In the genomic region with DNA sequence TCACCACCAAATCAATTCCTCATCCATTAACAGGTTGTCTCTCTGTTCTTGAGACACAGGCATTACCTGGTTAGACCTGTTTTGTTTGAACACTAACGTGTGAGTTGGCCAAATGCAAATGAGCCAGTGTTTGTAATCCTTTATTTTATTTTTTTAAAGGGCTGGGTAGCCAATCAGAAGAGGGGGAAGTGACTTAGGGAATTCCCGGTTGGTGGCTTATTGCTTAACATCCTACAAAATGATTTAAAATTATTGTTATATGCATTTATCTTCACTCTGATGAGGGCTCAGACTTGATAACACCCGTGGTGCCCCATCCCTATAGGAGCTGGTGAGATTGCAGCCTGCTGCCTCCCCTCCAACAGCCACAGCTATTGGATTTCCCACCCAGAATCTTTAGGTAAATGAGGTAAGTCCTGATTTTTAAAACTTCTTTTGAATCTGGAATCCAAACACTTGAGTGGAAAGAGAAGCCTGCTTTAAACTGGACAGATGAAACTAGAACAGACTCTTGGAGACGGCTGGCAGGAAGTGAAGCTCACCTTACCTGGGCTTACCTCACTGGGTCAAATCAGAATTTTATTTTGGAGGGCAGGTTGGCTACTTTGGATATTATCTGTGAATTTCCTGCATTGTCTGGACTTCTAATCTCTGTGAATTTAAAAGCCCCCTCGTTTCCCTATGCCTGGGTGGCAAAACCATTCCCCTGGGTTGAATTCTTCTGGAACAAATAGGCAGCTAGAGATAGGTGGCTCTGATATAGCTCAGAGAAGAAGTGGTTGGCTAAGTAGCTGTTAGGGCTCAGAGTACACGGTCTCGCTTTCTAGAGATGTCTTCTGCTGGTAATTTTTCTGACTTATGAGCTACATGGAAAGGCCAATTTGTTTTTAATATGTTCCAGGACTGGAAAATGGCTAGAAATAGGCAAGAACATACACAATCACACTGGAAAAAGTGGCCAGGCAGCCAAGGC, we compare ENCODE assay signal across 15 cellular contexts. TPM values are rescaled to one million over a fixed set of nuclear protein-coding genes. Genes with fewer than 3 reads are reported as not detected.
DNase-seq lines count a peak whose midpoint lies in the region; ATAC-seq, FAIRE-seq and TF ChIP-seq lines count a peak whose summit lies in the region.
"Had no signal": no experiment of that assay in that cellular context is flagged by ENCODE, and none has a peak within 500 bp of the region (broad histone marks: within the 10 kb centered on the region; RNA-seq: fewer than 3 reads in every experiment).

TSS of gene EHF (plus strand) at position 274 of the 973 bp plus-strand sequence. CDS start 21,538 bp downstream, outside the sequence.

- H3K9me3 ChIP-seq in astrocyte (ENCODE audit: insufficient read depth, low read depth, low read length) = no peaks in the 10 kb centered on the region
- H3K9me3 ChIP-seq in small intestine (ENCODE audit: control insufficient read depth, low read depth) = no peaks in the 10 kb centered on the region
- H3K9me3 ChIP-seq: adrenal gland; BLaER1 treated with 17β-estradiol and CSF1 and Interleukin-3, amounts not matched to agents 10 nM and 100 nM; sigmoid colon had no signal

- H3K4me1 Mint-ChIP-seq in GM23338 = peaks cover 1% of the 10 kb centered on the region; the same call in 2 of the 3 replicates
- peaks cover 9% of the 10 kb centered on the region for H3K4me1 Mint-ChIP-seq in astrocyte (ENCODE audit: low read depth, unreplicated experiment)
- peaks cover 13% of the 10 kb centered on the region for H3K4me1 Mint-ChIP-seq in stimulated activated effector memory CD8-positive, alpha-beta T cell treated with anti-CD3 and anti-CD28 coated beads, Interleukin-12 subunit alpha, Interleukin-12 subunit beta, amount 100 ng/mL, for 72 hours
- peaks cover 7 to 17% of the 10 kb centered on the region in 2 donors for H3K4me1 Mint-ChIP-seq in effector memory CD8-positive, alpha-beta T cell (ENCODE audit: low read depth in 2 of 2)

- no peak within 1 kb of the TSS for H3K4me3 Mint-ChIP-seq in GM23338
- H3K4me3 Mint-ChIP-seq in astrocyte (ENCODE audit: unreplicated experiment) = no peak within 1 kb of the TSS
- no peak within 1 kb of the TSS for H3K4me3 Mint-ChIP-seq in stimulated activated effector memory CD8-positive, alpha-beta T cell treated with anti-CD3 and anti-CD28 coated beads, Interleukin-12 subunit alpha, Interleukin-12 subunit beta, amount 100 ng/mL, for 72 hours
- no peak within 1 kb of the TSS for H3K4me3 Mint-ChIP-seq in effector memory CD8-positive, alpha-beta T cell
- H3K4me3 Mint-ChIP-seq: activated B cell treated with CpG ODN at 0.5 μM for 24 hours had no signal

- intact Hi-C loops in left colon (cut with DNase I, micrococcal nuclease) = no loop called here

- 9 to 41% (median 28%) methylated on average over 7 of the region's 7 CpGs for WGBS in small intestine, 3 donors

- H3K36me3 Mint-ChIP-seq in GM23338 (ENCODE audit: low read depth) (no peaks in the 10 kb centered on the region), astrocyte (ENCODE audit: low read depth, unreplicated experiment) (no peaks in the 10 kb centered on the region)
- no peaks in the 10 kb centered on the region for H3K36me3 Mint-ChIP-seq in stimulated activated effector memory CD8-positive, alpha-beta T cell treated with anti-CD3 and anti-CD28 coated beads, Interleukin-12 subunit alpha, Interleukin-12 subunit beta, amount 100 ng/mL, for 72 hours
- H3K36me3 Mint-ChIP-seq in effector memory CD8-positive, alpha-beta T cell (ENCODE audit: insufficient read depth) = peaks cover 4% of the 10 kb centered on the region

- H4K20me1 ChIP-seq in GM23338 (replicated peaks; ENCODE audit: insufficient read depth) = no peaks in the 10 kb centered on the region
- H4K20me1 ChIP-seq in astrocyte (ENCODE audit: insufficient read depth, low read length) = no peaks in the 10 kb centered on the region
- H4K20me1 ChIP-seq: BLaER1 treated with 17β-estradiol and CSF1 and Interleukin-3, amounts not matched to agents 10 nM and 100 nM had no signal

- no peaks in the 10 kb centered on the region for H3F3A ChIP-seq in GM23338 (replicated peaks; ENCODE audit: low read depth)

- FAIRE-seq in astrocyte (lab: Jason Lieb, UNC) (no peak), small intestine (lab: Jason Lieb, UNC) (no peak)

- no peak within 1 kb of the TSS for H3K9ac ChIP-seq in astrocyte (ENCODE audit: low read length)
- H3K9ac ChIP-seq: BLaER1 treated with 17β-estradiol and CSF1 and Interleukin-3, amounts not matched to agents 10 nM and 100 nM had no signal

- H3K4me3 ChIP-seq in GM23338 = no peak within 1 kb of the TSS
- H3K4me3 ChIP-seq in astrocyte (ENCODE audit: insufficient read depth, low read depth, low read length) = no peak within 1 kb of the TSS
- H3K4me3 ChIP-seq in small intestine (ENCODE audit: low read depth in 1 of 2, low read length in 2 of 2) = peak within 1 kb of the TSS in 1 of 2 donors; percentile 37
- H3K4me3 ChIP-seq: adrenal gland; BLaER1 treated with 17β-estradiol and CSF1 and Interleukin-3, amounts not matched to agents 10 nM and 100 nM; sigmoid colon; SK-N-MC had no signal

- H3K9me3 Mint-ChIP-seq in GM23338 (no peaks in the 10 kb centered on the region), astrocyte (ENCODE audit: unreplicated experiment) (no peaks in the 10 kb centered on the region)
- H3K9me3 Mint-ChIP-seq in stimulated activated effector memory CD8-positive, alpha-beta T cell treated with anti-CD3 and anti-CD28 coated beads, Interleukin-12 subunit alpha, Interleukin-12 subunit beta, amount 100 ng/mL, for 72 hours = no peaks in the 10 kb centered on the region
- no peaks in the 10 kb centered on the region for H3K9me3 Mint-ChIP-seq in effector memory CD8-positive, alpha-beta T cell
- H3K9me3 Mint-ChIP-seq: activated B cell treated with CpG ODN at 0.5 μM for 24 hours had no signal

- DNase-seq in GM23338 (ENCODE audit: low spot score) (no peak), astrocyte (ENCODE audit: low read depth) (no peak), left colon (peak; percentile 66 to 69), small intestine (peak; percentile 74)
- DNase-seq in stimulated activated effector memory CD8-positive, alpha-beta T cell treated with anti-CD3 and anti-CD28 coated beads, Interleukin-12 subunit alpha, Interleukin-12 subunit beta, amount 100 ng/mL, for 72 hours (ENCODE audit: low spot score in 2 of 2) = no peak
- DNase-seq in activated naive CD4-positive, alpha-beta T cell treated with anti-CD3 and anti-CD28 coated beads, Interleukin-2, amount 50 U/mL, for 16 hours = no peak
- no peak for DNase-seq in effector memory CD8-positive, alpha-beta T cell
- DNase-seq: activated B cell treated with CpG ODN at 0.5 μM for 24 hours, activated T-cell treated with anti-CD3 and anti-CD28 coated beads for 4 hours, adrenal gland, NCI-H524, sigmoid colon had no signal

- H3K27ac Mint-ChIP-seq in GM23338 (no peak within 1 kb of the TSS), astrocyte (ENCODE audit: unreplicated experiment) (peak within 1 kb of the TSS; percentile 45)
- H3K27ac Mint-ChIP-seq in stimulated activated effector memory CD8-positive, alpha-beta T cell treated with anti-CD3 and anti-CD28 coated beads, Interleukin-12 subunit alpha, Interleukin-12 subunit beta, amount 100 ng/mL, for 72 hours = no peak within 1 kb of the TSS
- H3K27ac Mint-ChIP-seq in effector memory CD8-positive, alpha-beta T cell = no peak within 1 kb of the TSS
- H3K27ac Mint-ChIP-seq: activated B cell treated with CpG ODN at 0.5 μM for 24 hours had no signal

- no peaks in the 10 kb centered on the region for H3K36me3 ChIP-seq in GM23338 (ENCODE audit: insufficient read depth)
- H3K36me3 ChIP-seq in astrocyte (ENCODE audit: insufficient read depth, low read length) = no peaks in the 10 kb centered on the region
- no peaks in the 10 kb centered on the region for H3K36me3 ChIP-seq in small intestine (ENCODE audit: control insufficient read depth in 2 of 2, insufficient read depth in 2 of 2, low read length in 2 of 2)
- H3K36me3 ChIP-seq: adrenal gland; BLaER1 treated with 17β-estradiol and CSF1 and Interleukin-3, amounts not matched to agents 10 nM and 100 nM; sigmoid colon had no signal

- no peak within 1 kb of the TSS for H3K4me2 ChIP-seq in GM23338
- H3K4me2 ChIP-seq in astrocyte (ENCODE audit: low read length) = no peak within 1 kb of the TSS

- H3K79me2 ChIP-seq in GM23338 (replicated peaks; ENCODE audit: insufficient read depth) = no peaks in the 10 kb centered on the region
- no peaks in the 10 kb centered on the region for H3K79me2 ChIP-seq in astrocyte (ENCODE audit: insufficient read depth, low read length)

- ATAC-seq in GM23338 (no peak), left colon (peak; percentile 71), HG03025 (IDR thresholded peaks at IDR 0.05; ENCODE audit: low FRiP score, unreplicated experiment) (no peak)
- no peak for ATAC-seq in stimulated activated effector memory CD8-positive, alpha-beta T cell treated with anti-CD3 and anti-CD28 coated beads, Interleukin-12 subunit alpha, Interleukin-12 subunit beta, amount 100 ng/mL, for 72 hours
- ATAC-seq in effector memory CD8-positive, alpha-beta T cell (replicated peaks) = no peak

- no peak within 1 kb of the TSS for H3K27ac ChIP-seq in GM23338 (ENCODE audit: low read depth)
- no peak within 1 kb of the TSS for H3K27ac ChIP-seq in astrocyte (ENCODE audit: low read depth, low read length)
- H3K27ac ChIP-seq in small intestine (ENCODE audit: low read depth in 1 of 2, low read length in 1 of 2) = peak within 1 kb of the TSS; percentile 22 to 88
- H3K27ac ChIP-seq: adrenal gland; BLaER1 treated with 17β-estradiol and CSF1 and Interleukin-3, amounts not matched to agents 10 nM and 100 nM; sigmoid colon; SK-N-MC had no signal

- peaks cover 16% of the 10 kb centered on the region; the same call in 1 of the 2 replicates for H3K9me2 ChIP-seq in GM23338 (ENCODE audit: insufficient read depth)

- H3K27me3 Mint-ChIP-seq in GM23338 (ENCODE audit: insufficient read depth, low read depth, poor library complexity) = no peaks in the 10 kb centered on the region
- H3K27me3 Mint-ChIP-seq in astrocyte (ENCODE audit: low read depth, unreplicated experiment) = no peaks in the 10 kb centered on the region
- peaks cover 59 to 62% of the 10 kb centered on the region in 2 donors for H3K27me3 Mint-ChIP-seq in effector memory CD8-positive, alpha-beta T cell

- no peak for TF ChIP-seq CTCF in GM23338 (conservative IDR thresholded peaks at IDR 0.05; ENCODE audit: low read depth in 2 of 2)
- TF ChIP-seq CTCF in astrocyte (IDR thresholded peaks at IDR 0.05; ENCODE audit: insufficient read depth, low read depth, low read length) = no peak

- H3K27me3 ChIP-seq in GM23338 (ENCODE audit: insufficient read depth) = no peaks in the 10 kb centered on the region
- H3K27me3 ChIP-seq in astrocyte (ENCODE audit: insufficient read depth, low read length) = no peaks in the 10 kb centered on the region
- no peaks in the 10 kb centered on the region for H3K27me3 ChIP-seq in small intestine (ENCODE audit: control insufficient read depth in 2 of 2, insufficient read depth in 2 of 2, low read length in 2 of 2)
- H3K27me3 ChIP-seq: adrenal gland; BLaER1 treated with 17β-estradiol and CSF1 and Interleukin-3, amounts not matched to agents 10 nM and 100 nM had no signal

- H2AFZ ChIP-seq in GM23338 (peak within 1 kb of the TSS; percentile 47; the same call in 1 of the 2 replicates), astrocyte (ENCODE audit: low read depth, low read length) (peak within 1 kb of the TSS; percentile 19)

- H3K4me1 ChIP-seq in GM23338 (ENCODE audit: insufficient read depth) = 0 out of 2 replicates have a peak, but pooled peaks cover 2% of the 10 kb centered on the region
- no peaks in the 10 kb centered on the region for H3K4me1 ChIP-seq in astrocyte (ENCODE audit: insufficient read depth, low read length)
- peaks cover 0 to 2% of the 10 kb centered on the region in 2 donors for H3K4me1 ChIP-seq in small intestine (ENCODE audit: control insufficient read depth in 2 of 2, insufficient read depth in 1 of 2, low read depth in 1 of 2, low read length in 1 of 2)
- H3K4me1 ChIP-seq: adrenal gland, sigmoid colon had no signal

RNA-seq across cellular contexts. Expression of gene EHF, which starts in this region (rescaled TPM):
- not detected in 2 replicates for total RNA-seq in GM23338 (2014; rRNA removed; shearing (Covaris generic))
- polyA plus RNA-seq in GM23338 (2016; fragmentation: Nextera tagmentation; extraction: Ambion mirVana) (not detected in 2 replicates), small intestine (10 to 100 TPM in 2 of 3 donors, 1 to 10 TPM in 1; 7.3 to 54.1 (median 39.4) TPM)
- total RNA-seq in astrocyte (0.25 TPM in 1 of 2 replicates, not detected in the other), left colon (100 to 1,000 TPM; 226 to 394 TPM)

Comparison
In these comparisons a context has a peak if more than half of its experiments do, and no peak if none do; other contexts are left out.
1. RNA of gene EHF (total RNA-seq): 226 to 394 TPM in left colon; 0.25 TPM in astrocyte and not detected in GM23338; every median in the first group is over 100 times any median in the second.
2. DNase-seq: peak in left colon (2 of 2) and small intestine (single experiment); none in GM23338 (single experiment), astrocyte (single experiment), stimulated activated effector memory CD8-positive, alpha-beta T cell treated with anti-CD3 and anti-CD28 coated beads, Interleukin-12 subunit alpha, Interleukin-12 subunit beta, amount 100 ng/mL, for 72 hours (0 of 2), activated naive CD4-positive, alpha-beta T cell treated with anti-CD3 and anti-CD28 coated beads, Interleukin-2, amount 50 U/mL, for 16 hours (single experiment) and effector memory CD8-positive, alpha-beta T cell (0 of 3).
3. H3K27ac ChIP-seq: peak in small intestine (2 of 2); none in GM23338 (single experiment) and astrocyte (single experiment).